ENCODE assay signal across 7 cellular contexts in the genomic region with DNA sequence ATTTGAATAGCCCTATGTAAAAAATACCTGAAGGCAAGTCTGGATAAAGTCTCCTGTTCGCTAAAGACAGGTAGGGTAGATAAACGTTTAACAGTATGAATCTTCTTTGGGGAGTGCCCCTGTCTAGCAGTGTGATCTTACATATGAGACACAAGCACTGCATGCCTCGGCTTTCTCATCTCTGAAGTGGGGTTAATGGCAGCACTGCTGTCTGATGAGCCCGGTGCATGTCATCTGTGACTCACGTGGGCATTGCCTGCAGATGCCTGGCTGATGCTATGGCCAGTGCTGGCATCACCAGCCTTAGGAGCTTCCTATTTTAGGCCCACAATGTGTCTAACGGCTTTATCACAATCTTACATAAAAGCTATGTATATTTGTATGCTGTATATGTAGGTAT. TPM values are rescaled to one million over a fixed set of nuclear protein-coding genes. Genes with fewer than 3 reads are reported as not detected.
"Had no signal": no experiment of that assay in that cellular context is flagged by ENCODE, and none has a peak within 500 bp of the region (broad histone marks: within the 10 kb centered on the region; RNA-seq: fewer than 3 reads in every experiment).

No MANE protein-coding gene starts in this region.

- H3K4me2 ChIP-seq: GM23338 had no signal

- H3K27ac ChIP-seq: HL-60 had no signal

- DNase-seq: H9, HCEC 1CT, IMR-90, KG1 had no signal

- H2AFZ ChIP-seq: GM23338 had no signal

- H3K4me3 ChIP-seq: GM23338, K562 had no signal

- ATAC-seq: GM23338, K562 had no signal

RNA-seq across cellular contexts. Expression of a gene that starts 50.1 kb away (rescaled TPM):
- total RNA-seq: IMR-90, K562 had no signal
- polyA plus RNA-seq: IMR-90, K562 had no signal
